In genomic region chr16:30054959-30055553, GRCh38 we compare ENCODE assay signal across 8 cellular contexts. TPM values are rescaled to one million over a fixed set of nuclear protein-coding genes. Genes with fewer than 3 reads are reported as not detected.
DNase-seq lines count a peak whose midpoint lies in the region; ATAC-seq, FAIRE-seq and TF ChIP-seq lines count a peak whose summit lies in the region.

No MANE protein-coding gene starts in this region.

- H3K4me2 ChIP-seq in PC-9 (peak overlapping the region; percentile 95; the same call in 1 of the 2 replicates), astrocyte (ENCODE audit: low read length) (peak overlapping the region; percentile 100), mesenchymal stem cell (ENCODE audit: low read length, poor library complexity, severe bottlenecking) (no peak overlapping the region)

- H3K9ac ChIP-seq in astrocyte (ENCODE audit: low read length) (no peak overlapping the region), mesenchymal stem cell (ENCODE audit: low read length) (peak overlapping the region; percentile 35)

- H4K91ac ChIP-seq in mesenchymal stem cell (ENCODE audit: low read length), result no peak overlapping the region

- no peak overlapping the region for H3K4ac ChIP-seq in mesenchymal stem cell (ENCODE audit: low read depth in 1 of 2, low read length in 2 of 2)

- H3K4me3 ChIP-seq in PC-9 (no peak overlapping the region), astrocyte (ENCODE audit: insufficient read depth, low read depth, low read length) (no peak overlapping the region), mesenchymal stem cell (ENCODE audit: insufficient read depth in 1 of 2, low read depth in 1 of 2, low read length in 2 of 2) (no peak overlapping the region)

- H2AFZ ChIP-seq in PC-9 (no peak overlapping the region), astrocyte (ENCODE audit: low read depth, low read length) (no peak overlapping the region), mesenchymal stem cell (ENCODE audit: low read depth, low read length) (no peak overlapping the region)

- H3K36me3 Mint-ChIP-seq in astrocyte (ENCODE audit: low read depth, unreplicated experiment), result peaks cover 3% of the 10 kb centered on the region

- FAIRE-seq in astrocyte (lab: Jason Lieb, UNC), result no peak

- H2BK5ac ChIP-seq in mesenchymal stem cell (ENCODE audit: low read depth, low read length, poor library complexity, severe bottlenecking), result no peak overlapping the region

- CTCF ChIA-PET in PC-9 (lab: Charles Lee), result interaction anchor here (1.0 to 1.4 kb wide), 3 partner anchors 10 to 23 kb away, joined by 3 to 7 read pairs (median 4); partner anchors contain the start of gene ALDOA

- ATAC-seq in HG02798 (IDR thresholded peaks at IDR 0.05; ENCODE audit: poor library complexity, unreplicated experiment), result no peak

- H3K4me3 Mint-ChIP-seq in astrocyte (ENCODE audit: unreplicated experiment), result no peak overlapping the region

- peak overlapping the region; percentile 43 for H4K8ac ChIP-seq in mesenchymal stem cell (ENCODE audit: low read length)

- H3K9me3 ChIP-seq in PC-9 (ENCODE audit: insufficient read depth, low read depth), result no peaks in the 10 kb centered on the region
- H3K9me3 ChIP-seq in astrocyte (ENCODE audit: insufficient read depth, low read depth, low read length), result no peaks in the 10 kb centered on the region
- no peaks in the 10 kb centered on the region for H3K9me3 ChIP-seq in mesenchymal stem cell (ENCODE audit: control insufficient read depth, low read length)

- no peak overlapping the region for H2AK5ac ChIP-seq in mesenchymal stem cell (ENCODE audit: low read length, severe bottlenecking)

- no TSS peak for BruUV-seq in PC-9 (replicated peaks; lab: Mats Ljungman, UMichigan)

- no peaks in the 10 kb centered on the region for H3K36me3 ChIP-seq in PC-9 (ENCODE audit: low read depth)
- peaks cover 2% of the 10 kb centered on the region for H3K36me3 ChIP-seq in astrocyte (ENCODE audit: insufficient read depth, low read length)
- H3K36me3 ChIP-seq in mesenchymal stem cell (ENCODE audit: control insufficient read depth in 1 of 2, insufficient read depth in 2 of 2, low read depth in 1 of 2, low read length in 2 of 2), result peaks cover 13 to 19% of the 10 kb centered on the region in 2 experiments

- DNase-seq in NCI-H510A treated with DMSO at 0.1 percent for 48 hours (lab: John Stamatoyannopoulos, UW) (peak; percentile 47), NCI-H510A (lab: John Stamatoyannopoulos, UW) (no peak), PC-9 (peak; percentile 60 to 67), astrocyte (ENCODE audit: low read depth) (no peak), mesenchymal stem cell (peak; percentile 33), ureter (ENCODE audit: low spot score) (no peak), occipital lobe (lab: John Stamatoyannopoulos, UW) (no peak)

- H2BK15ac ChIP-seq in mesenchymal stem cell (ENCODE audit: low read depth, poor library complexity, severe bottlenecking), result no peak overlapping the region

- H2BK120ac ChIP-seq in mesenchymal stem cell (ENCODE audit: low read depth, low read length), result no peak overlapping the region

- POLR2A ChIA-PET in PC-9 (lab: Charles Lee; ENCODE audit: unreplicated experiment), result interaction anchor here (0.5 to 0.9 kb wide), 6 partner anchors 9 to 1206 kb away, joined by 3 to 19 read pairs (median 4); no protein-coding TSS in a partner anchor

- peaks cover 52% of the 10 kb centered on the region for H3F3A ChIP-seq in PC-9 (ENCODE audit: insufficient read depth, low read depth)

- no peak overlapping the region for H3K23ac ChIP-seq in mesenchymal stem cell (ENCODE audit: low read length in 2 of 2)

- H3K18ac ChIP-seq in mesenchymal stem cell (ENCODE audit: low read depth in 1 of 2, low read length in 2 of 2), result no peak overlapping the region

- H3K9me3 Mint-ChIP-seq in astrocyte (ENCODE audit: unreplicated experiment), result no peaks in the 10 kb centered on the region

- intact Hi-C loops in PC-9 (cut with micrococcal nuclease; ENCODE audit: unreplicated experiment), result loop anchor here (5.0 kb wide), 1 partner anchor 352 kb away; the partner anchor contains the start of gene ZNF771

- H3K9me2 ChIP-seq in PC-9 (ENCODE audit: insufficient read depth), result no peaks in the 10 kb centered on the region

- peak overlapping the region in 1 of 2 experiments; percentile 60 for H2BK12ac ChIP-seq in mesenchymal stem cell (ENCODE audit: low read length in 2 of 2)

- H3K14ac ChIP-seq in mesenchymal stem cell (ENCODE audit: low read length in 2 of 2), result no peak overlapping the region

- peaks cover 22% of the 10 kb centered on the region for H3K4me1 ChIP-seq in PC-9 (replicated peaks; ENCODE audit: insufficient read depth)
- H3K4me1 ChIP-seq in astrocyte (ENCODE audit: insufficient read depth, low read length), result peaks cover 19% of the 10 kb centered on the region
- H3K4me1 ChIP-seq in mesenchymal stem cell (ENCODE audit: control insufficient read depth, insufficient read depth, low read depth, low read length), result peaks cover 10% of the 10 kb centered on the region

- peaks cover 12% of the 10 kb centered on the region for H3K79me1 ChIP-seq in mesenchymal stem cell (replicated peaks; ENCODE audit: low read length, poor library complexity, severe bottlenecking)

- 37% methylated on average over 10 of the region's 10 CpGs for whole genome bisulfite sequencing in mesenchymal stem cell

- no peaks in the 10 kb centered on the region for H3K27me3 Mint-ChIP-seq in astrocyte (ENCODE audit: low read depth, unreplicated experiment)

- H3K27me3 ChIP-seq in PC-9 (ENCODE audit: insufficient read depth, low read depth) (no peaks in the 10 kb centered on the region), astrocyte (ENCODE audit: insufficient read depth, low read length) (no peaks in the 10 kb centered on the region), mesenchymal stem cell (ENCODE audit: control insufficient read depth in 1 of 2, insufficient read depth in 1 of 2, low read length in 2 of 2) (no peaks in the 10 kb centered on the region)

- no peak overlapping the region for H3K27ac Mint-ChIP-seq in astrocyte (ENCODE audit: unreplicated experiment)

- peaks cover 14% of the 10 kb centered on the region for H3K4me1 Mint-ChIP-seq in astrocyte (ENCODE audit: low read depth, unreplicated experiment)

- H3K79me2 ChIP-seq in PC-9 (ENCODE audit: low read depth) (peaks cover 6% of the 10 kb centered on the region), astrocyte (ENCODE audit: insufficient read depth, low read length) (peaks cover 6% of the 10 kb centered on the region)

- TF ChIP-seq CTCF in PC-9 (conservative IDR thresholded peaks at IDR 0.05) (peak; percentile 61), astrocyte (IDR thresholded peaks at IDR 0.05; ENCODE audit: insufficient read depth, low read depth, low read length) (peak; percentile 30)

- H3K27ac ChIP-seq in PC-9, result no peak overlapping the region
- no peak overlapping the region for H3K27ac ChIP-seq in astrocyte (ENCODE audit: low read depth, low read length)
- no peak overlapping the region for H3K27ac ChIP-seq in mesenchymal stem cell (ENCODE audit: low read length, poor library complexity, severe bottlenecking)

- no peaks in the 10 kb centered on the region for H4K20me1 ChIP-seq in PC-9 (ENCODE audit: insufficient read depth)
- peaks cover 3% of the 10 kb centered on the region for H4K20me1 ChIP-seq in astrocyte (ENCODE audit: insufficient read depth, low read length)

RNA-seq across cellular contexts. Expression of gene ALDOA, which starts 10.5 kb away (rescaled TPM):
- total RNA-seq in PC-9 (2021) (2,395 and 3,090 TPM in 2 replicates), astrocyte (1,795 and 1,830 TPM in 2 replicates), ureter (1,279 TPM), occipital lobe (57.4 TPM)
- polyA plus RNA-seq in mesenchymal stem cell (2013, experiment 1 of 2), result 915 TPM
- polyA plus RNA-seq in mesenchymal stem cell (2013, experiment 2 of 2), result 888 TPM

RNA-seq across cellular contexts. Expression of gene PPP4C, which starts 20.7 kb away (rescaled TPM):
- total RNA-seq in PC-9 (2021), result 246 and 268 TPM in 2 replicates
- 140 TPM in 2 replicates for total RNA-seq in astrocyte
- polyA plus RNA-seq in mesenchymal stem cell (2013, experiment 1 of 2), result 94.1 TPM
- 95.2 TPM for polyA plus RNA-seq in mesenchymal stem cell (2013, experiment 2 of 2)
- 88.9 TPM for total RNA-seq in ureter
- 81.4 TPM for total RNA-seq in occipital lobe

RNA-seq across cellular contexts. Expression of gene TLCD3B, which starts 24.0 kb away (rescaled TPM):
- total RNA-seq in PC-9 (2021) (5.8 and 9.7 TPM in 2 replicates), astrocyte (1.4 and 1.9 TPM in 2 replicates), ureter (not detected), occipital lobe (12.5 TPM)
- 0.08 TPM for polyA plus RNA-seq in mesenchymal stem cell (2013, experiment 1 of 2)
- 0.05 TPM for polyA plus RNA-seq in mesenchymal stem cell (2013, experiment 2 of 2)

RNA-seq across cellular contexts. Expression of gene C16orf92, which starts 32.1 kb away (rescaled TPM):
- total RNA-seq in PC-9 (2021) (not detected in 2 replicates), astrocyte (not detected in 2 replicates), ureter (not detected), occipital lobe (not detected)
- polyA plus RNA-seq in mesenchymal stem cell (2013, experiment 1 of 2), result not detected
- not detected for polyA plus RNA-seq in mesenchymal stem cell (2013, experiment 2 of 2)

RNA-seq across cellular contexts. Expression of gene TBX6, which starts 36.7 kb away (rescaled TPM):
- total RNA-seq in PC-9 (2021) (8.3 and 9.6 TPM in 2 replicates), astrocyte (0.22 and 0.27 TPM in 2 replicates), ureter (8.9 TPM), occipital lobe (0.16 TPM)
- polyA plus RNA-seq in mesenchymal stem cell (2013, experiment 1 of 2), result 0.28 TPM
- polyA plus RNA-seq in mesenchymal stem cell (2013, experiment 2 of 2), result 0.29 TPM

Comparison
In these comparisons a context has a peak if more than half of its experiments do, and no peak if none do; other contexts are left out.
1. DNase-seq: peak in NCI-H510A treated with DMSO at 0.1 percent for 48 hours (single experiment), PC-9 (2 of 2) and mesenchymal stem cell (single experiment); none in NCI-H510A (single experiment), astrocyte (single experiment), ureter (single experiment) and occipital lobe (single experiment).
2. RNA of gene ALDOA, which starts 10.5 kb away (total RNA-seq): 2,395 to 3,090 TPM in PC-9, 1,795 to 1,830 TPM in astrocyte and 1,279 TPM in ureter (single experiment); 57.4 TPM in occipital lobe (single experiment); every median in the first group is over 10 times any median in the second.